16 cellular contexts compared by ENCODE assay signal in the genomic region with DNA sequence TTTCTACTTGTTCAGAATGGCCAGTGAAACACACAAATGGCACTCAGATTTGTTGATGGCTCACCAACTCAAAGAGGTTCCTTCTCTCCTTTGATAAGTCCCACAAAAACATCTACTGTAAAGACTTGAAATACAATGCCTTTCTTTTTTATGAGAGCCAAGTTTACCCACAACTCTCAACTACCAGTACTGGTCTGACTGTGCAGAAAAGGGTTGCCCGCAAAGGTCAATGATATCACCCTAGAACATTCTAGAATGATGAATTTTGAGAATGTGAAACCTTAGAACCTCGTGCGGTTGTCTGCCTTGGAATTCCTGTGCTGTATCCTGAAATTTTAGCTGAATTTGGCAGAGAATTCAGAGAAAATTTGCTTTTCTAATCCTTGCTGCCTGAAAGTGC. TPM values are rescaled to one million over a fixed set of nuclear protein-coding genes. Genes with fewer than 3 reads are reported as not detected.
DNase-seq lines count a peak whose midpoint lies in the region; ATAC-seq and TF ChIP-seq lines count a peak whose summit lies in the region.
"Had no signal": no experiment of that assay in that cellular context is flagged by ENCODE, and none has a peak within 500 bp of the region (broad histone marks: within the 10 kb centered on the region; RNA-seq: fewer than 3 reads in every experiment).

No MANE protein-coding gene starts in this region.

- no peaks in the 10 kb centered on the region for H3K27me3 ChIP-seq in aorta (ENCODE audit: control insufficient read depth in 1 of 2, insufficient read depth in 2 of 2, low read length in 1 of 2)
- H3K27me3 ChIP-seq in breast epithelium = no peaks in the 10 kb centered on the region
- H3K27me3 ChIP-seq: pancreas, tibial artery had no signal

- no peak for DNase-seq in activated T-cell treated with anti-CD3 and anti-CD28 coated beads, Interleukin-2, amount 50 U/mL, for 24 hours
- no peak for DNase-seq in activated T-cell treated with anti-CD3 and anti-CD28 coated beads, Interleukin-2, amount 50 U/mL, for 1 hour
- DNase-seq in LHCN-M2 (ENCODE audit: low read depth) (peak; percentile 91), NCI-H2081 treated with DMSO at 0.1 percent for 48 hours (lab: John Stamatoyannopoulos, UW) (no peak), aorta (no peak), breast epithelium (ENCODE audit: low spot score in 2 of 2) (no peak)
- DNase-seq: NCI-H510A treated with DMSO at 0.1 percent for 48 hours; pancreas; stimulated activated CD4-positive, alpha-beta T cell treated with anti-CD3 and anti-CD28 coated beads, Interleukin-4, amount 100 ng/mL, for 4 hours; tibial artery had no signal

- H3K9me3 Mint-ChIP-seq in activated T-cell treated with anti-CD3 and anti-CD28 coated beads, Interleukin-2, amount 50 U/mL, for 24 hours = no peaks in the 10 kb centered on the region
- H3K9me3 Mint-ChIP-seq in stimulated activated naive CD8-positive, alpha-beta T cell treated with anti-CD3 and anti-CD28 coated beads, Interleukin-15, Interleukin-2, amounts not matched to agents 100 ng/mL and 50 ng/mL, for 24 hours = no peaks in the 10 kb centered on the region
- H3K9me3 Mint-ChIP-seq: GM23338 had no signal

- H3K4me1 ChIP-seq in aorta (ENCODE audit: control insufficient read depth in 1 of 2, insufficient read depth in 2 of 2, low read length in 2 of 2) (no peaks in the 10 kb centered on the region), breast epithelium (no peaks in the 10 kb centered on the region)
- H3K4me1 ChIP-seq: tibial artery had no signal

- H3K27ac ChIP-seq in aorta (ENCODE audit: low read depth in 1 of 2, low read length in 2 of 2) (no peak overlapping the region), breast epithelium (no peak overlapping the region)
- H3K27ac ChIP-seq: pancreas, tibial artery had no signal

- H3K27me3 Mint-ChIP-seq in activated T-cell treated with anti-CD3 and anti-CD28 coated beads, Interleukin-2, amount 50 U/mL, for 24 hours = peaks cover 3% of the 10 kb centered on the region
- peaks cover 12% of the 10 kb centered on the region for H3K27me3 Mint-ChIP-seq in stimulated activated naive CD8-positive, alpha-beta T cell treated with anti-CD3 and anti-CD28 coated beads, Interleukin-15, Interleukin-2, amounts not matched to agents 100 ng/mL and 50 ng/mL, for 24 hours

- H3K4me3 ChIP-seq in aorta (ENCODE audit: low read length in 2 of 2) (no peak overlapping the region), breast epithelium (no peak overlapping the region)
- H3K4me3 ChIP-seq: GM23338, pancreas, tibial artery had no signal

- no peaks in the 10 kb centered on the region for H3K36me3 ChIP-seq in aorta (ENCODE audit: control insufficient read depth in 1 of 2, insufficient read depth in 2 of 2, low read length in 1 of 2)
- no peaks in the 10 kb centered on the region for H3K36me3 ChIP-seq in breast epithelium
- H3K36me3 ChIP-seq: pancreas, tibial artery had no signal

- peak overlapping the region; percentile 93 for H3K27ac Mint-ChIP-seq in activated T-cell treated with anti-CD3 and anti-CD28 coated beads, Interleukin-2, amount 50 U/mL, for 24 hours
- peak overlapping the region; percentile 90 for H3K27ac Mint-ChIP-seq in stimulated activated naive CD8-positive, alpha-beta T cell treated with anti-CD3 and anti-CD28 coated beads, Interleukin-15, Interleukin-2, amounts not matched to agents 100 ng/mL and 50 ng/mL, for 24 hours
- H3K27ac Mint-ChIP-seq: GM23338, IgD-negative memory B cell had no signal

- 88 to 90% methylated on average over 3 of the region's 3 CpGs for WGBS in aorta, 2 donors

- no peak for TF ChIP-seq POLR2A in breast epithelium (IDR thresholded peaks at IDR 0.05)

- H3K4me1 Mint-ChIP-seq in activated T-cell treated with anti-CD3 and anti-CD28 coated beads, Interleukin-2, amount 50 U/mL, for 24 hours (ENCODE audit: low read depth) = peaks cover 24% of the 10 kb centered on the region
- H3K4me1 Mint-ChIP-seq in stimulated activated naive CD8-positive, alpha-beta T cell treated with anti-CD3 and anti-CD28 coated beads, Interleukin-15, Interleukin-2, amounts not matched to agents 100 ng/mL and 50 ng/mL, for 24 hours (ENCODE audit: low read depth) = peaks cover 16% of the 10 kb centered on the region

- no peak for TF ChIP-seq CTCF in breast epithelium (IDR thresholded peaks at IDR 0.05)

- intact Hi-C loops in aorta (cut with DNase I) (no loop called here), breast epithelium (cut with DNase I; ENCODE audit: low total_unique reads) (no loop called here)

- H3K36me3 Mint-ChIP-seq in activated T-cell treated with anti-CD3 and anti-CD28 coated beads, Interleukin-2, amount 50 U/mL, for 24 hours (ENCODE audit: low read depth) = no peaks in the 10 kb centered on the region
- no peaks in the 10 kb centered on the region for H3K36me3 Mint-ChIP-seq in stimulated activated naive CD8-positive, alpha-beta T cell treated with anti-CD3 and anti-CD28 coated beads, Interleukin-15, Interleukin-2, amounts not matched to agents 100 ng/mL and 50 ng/mL, for 24 hours (ENCODE audit: low read depth)

- H3K4me3 Mint-ChIP-seq in activated T-cell treated with anti-CD3 and anti-CD28 coated beads, Interleukin-2, amount 50 U/mL, for 24 hours = no peak overlapping the region
- no peak overlapping the region for H3K4me3 Mint-ChIP-seq in stimulated activated naive CD8-positive, alpha-beta T cell treated with anti-CD3 and anti-CD28 coated beads, Interleukin-15, Interleukin-2, amounts not matched to agents 100 ng/mL and 50 ng/mL, for 24 hours
- H3K4me3 Mint-ChIP-seq: GM23338, IgD-negative memory B cell had no signal

- H3K9me3 ChIP-seq in aorta (ENCODE audit: control insufficient read depth, low read length) (no peaks in the 10 kb centered on the region), breast epithelium (no peaks in the 10 kb centered on the region)
- H3K9me3 ChIP-seq: pancreas, tibial artery had no signal

- ATAC-seq in HG02588 (IDR thresholded peaks at IDR 0.05; ENCODE audit: unreplicated experiment) (peak; percentile 62), aorta (ENCODE audit: low FRiP score) (no peak)
- ATAC-seq: GM23338, left lobe of liver, pancreas, SK-N-SH treated with all-trans-retinoic acid at 6 μM for 48 hours had no signal

RNA-seq across cellular contexts. Expression of a gene that starts 19.1 kb away (rescaled TPM):
- total RNA-seq in LHCN-M2 (2014; rRNA removed) (50.3 and 53.6 TPM in 2 replicates), aorta (10 to 100 TPM; 65.4 to 70.7 TPM), breast epithelium (10 to 100 TPM; 34.6 to 71.4 (median 49.2) TPM)
- polyA plus RNA-seq in LHCN-M2 (2012) = 17.0 TPM
- 10 to 100 TPM; 16.0 to 16.2 TPM for polyA plus RNA-seq in aorta
